16 cellular contexts compared by ENCODE assay signal in the genomic region with DNA sequence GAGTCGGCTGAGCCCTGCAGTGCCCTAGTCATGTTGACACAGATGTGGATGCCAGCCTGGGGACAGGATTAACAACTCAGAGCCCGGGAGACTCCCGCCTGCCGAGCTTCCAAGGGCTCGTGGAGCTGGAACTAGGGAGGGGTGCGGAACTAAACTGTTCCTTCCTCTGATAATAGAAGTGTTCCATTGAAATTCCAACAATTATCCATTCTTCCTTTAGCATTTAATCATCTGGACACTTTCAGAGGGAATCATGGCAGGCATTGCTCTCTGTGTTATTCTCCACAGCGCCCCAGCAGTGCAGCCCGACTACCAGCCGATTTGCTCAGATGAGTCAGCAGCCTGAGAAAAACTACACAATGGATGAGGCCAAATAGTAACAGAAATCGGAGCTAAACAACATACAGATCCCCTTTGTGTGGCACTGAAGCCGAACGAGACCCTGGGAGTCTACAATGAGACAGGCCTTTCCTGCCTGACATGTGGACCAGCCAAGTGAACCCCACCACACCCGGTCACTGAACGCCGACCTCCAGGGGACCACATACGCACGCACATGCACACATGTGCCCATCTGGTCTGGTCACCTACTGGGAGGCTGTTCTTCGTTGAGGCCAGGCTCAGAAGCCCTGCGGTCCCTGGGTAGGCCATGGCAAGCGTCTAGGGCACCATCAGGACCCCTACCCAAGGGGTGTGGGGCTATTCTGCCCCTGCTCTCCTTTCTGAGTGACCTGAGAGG.
A peak's percentile ranks its signal among the peaks of the same experiment; 100 is the strongest.
DNase-seq lines count a peak whose midpoint lies in the region; ATAC-seq and TF ChIP-seq lines count a peak whose summit lies in the region.
"Had no signal": no experiment of that assay in that cellular context is flagged by ENCODE, and none has a peak within 500 bp of the region (broad histone marks: within the 10 kb centered on the region; RNA-seq: fewer than 3 reads in every experiment).

No MANE protein-coding gene starts in this region.

- TF ChIP-seq CTCF in A673 (conservative IDR thresholded peaks at IDR 0.05; ENCODE audit: low read depth, low read length): no peak
- TF ChIP-seq CTCF in fibroblast of pulmonary artery (IDR thresholded peaks at IDR 0.05; ENCODE audit: low read length, missing control alignments): no peak
- TF ChIP-seq CTCF in osteocyte (IDR thresholded peaks at IDR 0.05): peak; percentile 36
- TF ChIP-seq CTCF in HFFc6 (IDR thresholded peaks at IDR 0.05): no peak

- peaks cover 16% of the 10 kb centered on the region for H3K4me1 ChIP-seq in A673 (ENCODE audit: insufficient read depth, low read length, poor library complexity, severe bottlenecking)

- H3K9me3 ChIP-seq in A673 (ENCODE audit: low read depth, low read length, poor library complexity, severe bottlenecking): peaks cover 18% of the 10 kb centered on the region

- no peak overlapping the region for H3K4me3 Mint-ChIP-seq in osteocyte (ENCODE audit: unreplicated experiment)
- no peak overlapping the region for H3K4me3 Mint-ChIP-seq in HFFc6
- H3K4me3 Mint-ChIP-seq in stimulated activated naive B cell treated with anti-CD40 and anti-IgM and Interleukin-4, amounts not matched to agents 10 μg/mL and 1 μg/mL and 100 μg/mL, for 72 hours: no peak overlapping the region
- H3K4me3 Mint-ChIP-seq: activated naive CD8-positive, alpha-beta T cell had no signal

- H3K27ac ChIP-seq in A673 (ENCODE audit: low read depth, low read length, poor library complexity, severe bottlenecking): peak overlapping the region; percentile 48
- H3K27ac ChIP-seq: tibial nerve had no signal

- H3K4me3 ChIP-seq in A673 (ENCODE audit: low read depth, low read length, poor library complexity, severe bottlenecking) (no peak overlapping the region), fibroblast of pulmonary artery (replicated peaks; ENCODE audit: low read depth, low read length) (no peak overlapping the region)
- H3K4me3 ChIP-seq: coronary artery, tibial nerve had no signal

- H3K27me3 ChIP-seq in A673 (replicated peaks; ENCODE audit: insufficient read depth, low read depth, low read length, poor library complexity): no peaks in the 10 kb centered on the region
- H3K27me3 ChIP-seq: tibial nerve had no signal

- H3K27ac Mint-ChIP-seq in osteocyte (ENCODE audit: unreplicated experiment) (peak overlapping the region; percentile 94), HFFc6 (no peak overlapping the region; the same call in 1 of the 2 replicates)
- no peak overlapping the region for H3K27ac Mint-ChIP-seq in stimulated activated naive B cell treated with anti-CD40 and anti-IgM and Interleukin-4, amounts not matched to agents 10 μg/mL and 1 μg/mL and 100 μg/mL, for 72 hours
- H3K27ac Mint-ChIP-seq: activated naive CD8-positive, alpha-beta T cell; naive B cell had no signal

- H3K36me3 Mint-ChIP-seq in osteocyte (ENCODE audit: unreplicated experiment): peaks cover 2% of the 10 kb centered on the region
- H3K36me3 Mint-ChIP-seq in HFFc6 (ENCODE audit: low read depth): no peaks in the 10 kb centered on the region; the same call in 1 of the 2 replicates
- H3K36me3 Mint-ChIP-seq in stimulated activated naive B cell treated with anti-CD40 and anti-IgM and Interleukin-4, amounts not matched to agents 10 μg/mL and 1 μg/mL and 100 μg/mL, for 72 hours: peaks cover 0 to 4% of the 10 kb centered on the region in 2 donors
- H3K36me3 Mint-ChIP-seq: activated naive CD8-positive, alpha-beta T cell had no signal

- H3K9me3 Mint-ChIP-seq in osteocyte (ENCODE audit: unreplicated experiment): peaks cover 29% of the 10 kb centered on the region
- H3K9me3 Mint-ChIP-seq in HFFc6: peaks cover 30% of the 10 kb centered on the region
- H3K9me3 Mint-ChIP-seq in stimulated activated naive B cell treated with anti-CD40 and anti-IgM and Interleukin-4, amounts not matched to agents 10 μg/mL and 1 μg/mL and 100 μg/mL, for 72 hours: peaks cover 10 to 14% of the 10 kb centered on the region in 2 donors

- H3K4me1 Mint-ChIP-seq in osteocyte (ENCODE audit: unreplicated experiment) (peaks cover 34% of the 10 kb centered on the region), HFFc6 (ENCODE audit: low read depth) (no peaks in the 10 kb centered on the region)
- no peaks in the 10 kb centered on the region for H3K4me1 Mint-ChIP-seq in stimulated activated naive B cell treated with anti-CD40 and anti-IgM and Interleukin-4, amounts not matched to agents 10 μg/mL and 1 μg/mL and 100 μg/mL, for 72 hours
- H3K4me1 Mint-ChIP-seq: naive B cell had no signal

- intact Hi-C loops in A673 (cut with micrococcal nuclease; ENCODE audit: unreplicated experiment): no loop called here

- POLR2A ChIA-PET in A673 (lab: Charles Lee; ENCODE audit: low non-redundant PET): no interaction called here

- no peak for ATAC-seq in stimulated activated naive B cell treated with anti-CD40 and anti-IgM and Interleukin-4, amounts not matched to agents 10 μg/mL and 1 μg/mL and 100 μg/mL, for 72 hours (replicated peaks)

- in situ Hi-C loops in SK-MEL-5 (cut with HindIII; ENCODE audit: low pct_unique_long_range_greater_than_20kb, low sequenced_read_pairs): no loop called here

- CTCF ChIA-PET in A673 (lab: Charles Lee): no interaction called here

- BruUV-seq in A673 (replicated peaks; lab: Mats Ljungman, UMichigan): no TSS peak

- H3K36me3 ChIP-seq in A673 (ENCODE audit: insufficient read depth, low read length, poor library complexity, severe bottlenecking): no peaks in the 10 kb centered on the region
- H3K36me3 ChIP-seq: tibial nerve had no signal

- DNase-seq in A673 (ENCODE audit: low spot score) (peak; percentile 77), SK-MEL-5 (ENCODE audit: low read depth, low spot score) (peak; percentile 37), fibroblast of pulmonary artery (ENCODE audit: low read depth) (peak; percentile 12), osteocyte (ENCODE audit: extremely low spot score, unreplicated experiment) (peak; percentile 85), NCI-H510A treated with DMSO at 0.1 percent for 48 hours (lab: John Stamatoyannopoulos, UW) (no peak), HPDE6-E6E7 (ENCODE audit: extremely low spot score) (no peak), HFFc6 (no peak)
- DNase-seq in stimulated activated naive B cell treated with anti-CD40 and anti-IgM and Interleukin-4, amounts not matched to agents 10 μg/mL and 1 μg/mL and 100 μg/mL, for 72 hours: no peak
- DNase-seq: naive B cell, NCI-H187, NCI-H69, SHP77, small intestine had no signal

- H3K27me3 Mint-ChIP-seq in osteocyte (ENCODE audit: unreplicated experiment) (no peaks in the 10 kb centered on the region), HFFc6 (ENCODE audit: insufficient read depth) (no peaks in the 10 kb centered on the region; the same call in 1 of the 2 replicates)
- peaks cover 10 to 19% of the 10 kb centered on the region in 2 donors for H3K27me3 Mint-ChIP-seq in stimulated activated naive B cell treated with anti-CD40 and anti-IgM and Interleukin-4, amounts not matched to agents 10 μg/mL and 1 μg/mL and 100 μg/mL, for 72 hours

Comparison
In these comparisons a context has a peak if more than half of its experiments do, and no peak if none do; other contexts are left out.
1. DNase-seq: peak in A673 (single experiment), SK-MEL-5 (single experiment), fibroblast of pulmonary artery (single experiment) and osteocyte (single experiment); none in NCI-H510A treated with DMSO at 0.1 percent for 48 hours (single experiment), HPDE6-E6E7 (single experiment), HFFc6 (single experiment) and stimulated activated naive B cell treated with anti-CD40 and anti-IgM and Interleukin-4, amounts not matched to agents 10 μg/mL and 1 μg/mL and 100 μg/mL, for 72 hours (single experiment).